Comparison of ENCODE assay signal across 8 cellular contexts in the genomic region with DNA sequence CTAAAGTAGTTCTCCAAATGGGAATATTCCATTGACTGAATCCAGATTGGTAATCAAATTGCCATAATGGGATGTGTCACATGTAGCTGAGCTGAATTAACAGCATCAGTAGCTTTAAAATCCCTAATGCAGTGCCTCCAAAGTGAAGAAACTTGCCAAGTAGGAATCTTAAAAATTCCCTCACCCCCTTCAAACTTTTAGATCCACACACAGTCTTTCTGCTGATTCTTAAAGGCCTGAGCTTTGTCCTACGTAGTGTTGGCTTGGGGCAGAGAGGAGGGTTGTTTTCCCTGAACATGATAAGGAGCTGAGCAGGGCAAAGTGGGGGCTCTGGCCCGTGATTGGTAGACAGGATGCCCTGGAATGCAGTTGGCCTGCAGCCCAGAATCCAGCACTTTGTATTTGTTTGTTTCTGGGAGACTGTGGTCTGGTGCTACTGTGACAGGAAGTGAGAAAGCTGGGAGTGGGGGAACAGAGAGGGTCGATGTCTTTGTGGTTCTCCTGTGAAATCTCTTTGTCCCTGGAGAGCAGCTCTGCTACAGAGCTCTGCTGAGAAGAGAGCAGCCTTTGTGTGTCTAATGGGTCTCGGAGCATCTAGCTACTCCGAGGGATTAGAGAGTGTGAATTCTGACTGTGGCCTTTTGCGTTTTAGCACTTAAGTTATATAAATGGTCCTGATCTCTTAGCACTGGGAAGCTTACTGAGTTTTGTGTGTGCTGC. TPM values are rescaled to one million over a fixed set of nuclear protein-coding genes. Genes with fewer than 3 reads are reported as not detected.
DNase-seq lines count a peak whose midpoint lies in the region; ATAC-seq and TF ChIP-seq lines count a peak whose summit lies in the region.

No MANE protein-coding gene starts in this region.

- H3K4me1 ChIP-seq in spleen, result peaks cover 54 to 100% (median 86%) of the 10 kb centered on the region in 6 donors

- ATAC-seq in GM21390 (IDR thresholded peaks at IDR 0.05; ENCODE audit: unreplicated experiment) (no peak), GM19328 (IDR thresholded peaks at IDR 0.05; ENCODE audit: unreplicated experiment) (no peak)

- WGBS in spleen, 5 donors, result 25 to 43% (median 34%) methylated on average over 6 of the region's 6 CpGs

- no peaks in the 10 kb centered on the region for H3K9me3 ChIP-seq in spleen

- H3K27me3 ChIP-seq in kidney epithelial cell (ENCODE audit: control insufficient read depth, insufficient read depth, low read length), result no peaks in the 10 kb centered on the region
- H3K27me3 ChIP-seq in spleen (replicated peaks in 1 of 7), result no peaks in the 10 kb centered on the region

- no peak overlapping the region for H3K4me3 ChIP-seq in kidney epithelial cell (ENCODE audit: low read depth, low read length)
- peak overlapping the region in 1 of 8 donors; percentile 8 for H3K4me3 ChIP-seq in spleen

- TF ChIP-seq CTCF in kidney epithelial cell (IDR thresholded peaks at IDR 0.05; ENCODE audit: insufficient read depth, low read length, poor library complexity, severe bottlenecking), result no peak
- no peak for TF ChIP-seq CTCF in spleen (IDR thresholded peaks at IDR 0.05 in 8 of 11, conservative IDR thresholded peaks at IDR 0.05 in 3 of 11)

- no peak for TF ChIP-seq POLR2A in spleen (IDR thresholded peaks at IDR 0.05)

- peak overlapping the region; percentile 11 to 90 (median 78) for H3K27ac ChIP-seq in spleen

- intact Hi-C loops in spleen (cut with DNase I; ENCODE audit: low total_unique reads), result no loop called here

- H3K36me3 ChIP-seq in kidney epithelial cell (ENCODE audit: control insufficient read depth, insufficient read depth, low read length) (no peaks in the 10 kb centered on the region), spleen (no peaks in the 10 kb centered on the region)

- peak; percentile 79 for DNase-seq in DMS79 (lab: John Stamatoyannopoulos, UW)
- peak; percentile 75 for DNase-seq in NCI-H2107 treated with DMSO at 0.1 percent for 48 hours (lab: John Stamatoyannopoulos, UW; ENCODE audit: unreplicated experiment)
- peak; percentile 74 for DNase-seq in cerebellar cortex (ENCODE audit: low spot score)
- DNase-seq in kidney epithelial cell (ENCODE audit: low read depth), result peak; percentile 95
- peak; percentile 79 for DNase-seq in spleen
- no peak for DNase-seq in stimulated activated CD8-positive, alpha-beta memory T cell treated with anti-CD3 and anti-CD28 coated beads, Interleukin-4, amount 100 ng/mL, for 48 hours

RNA-seq across cellular contexts. Expression of gene CTNND1, which starts 16.9 kb away (rescaled TPM):
- total RNA-seq in kidney epithelial cell (103 and 105 TPM in 2 replicates), spleen (100 to 1,000 TPM in 6 of 7 donors, 10 to 100 TPM in 1; 89.4 to 227 (median 130) TPM)
- polyA plus RNA-seq in spleen, result 10 to 100 TPM; 12.0 to 24.6 (median 13.0) TPM

RNA-seq across cellular contexts. Expression of gene BTBD18, which starts 26.9 kb away (rescaled TPM):
- total RNA-seq in kidney epithelial cell (not detected in 2 replicates), spleen (not detected)
- not detected for polyA plus RNA-seq in spleen

RNA-seq across cellular contexts. Expression of gene SELENOH, which starts 37.2 kb away (rescaled TPM):
- total RNA-seq in kidney epithelial cell (249 and 278 TPM in 2 replicates), spleen (100 to 1,000 TPM in 4 of 7 donors, 10 to 100 TPM in 3; 79.1 to 119 (median 104) TPM)
- polyA plus RNA-seq in spleen, result 100 to 1,000 TPM; 175 to 247 (median 245) TPM
